Comparison of ENCODE assay signal across 8 cellular contexts in genomic region chr12:56724989-56725722, GRCh38. TPM values are rescaled to one million over a fixed set of nuclear protein-coding genes. Genes with fewer than 3 reads are reported as not detected.
DNase-seq lines count a peak whose midpoint lies in the region; ATAC-seq and TF ChIP-seq lines count a peak whose summit lies in the region.

NACA (minus strand) TSS chr12:56725299; CDS start chr12:56724521, 778 bp downstream.

- no peaks in the 10 kb centered on the region for H3K27me3 Mint-ChIP-seq in activated naive CD4-positive, alpha-beta T cell treated with anti-CD3 and anti-CD28 coated beads, Interleukin-2, amount 50 U/mL, for 24 hours

- peaks cover 37% of the 10 kb centered on the region for H3K36me3 Mint-ChIP-seq in activated naive CD4-positive, alpha-beta T cell treated with anti-CD3 and anti-CD28 coated beads, Interleukin-2, amount 50 U/mL, for 24 hours

- DNase-seq in GM06990 (ENCODE audit: extremely low read depth, insufficient read length): peak; percentile 95
- DNase-seq in NCI-H1092 (lab: John Stamatoyannopoulos, UW): peak; percentile 90
- peak; percentile 99 for DNase-seq in globus pallidus (ENCODE audit: low spot score)
- DNase-seq in occipital lobe (lab: John Stamatoyannopoulos, UW): peak; percentile 97

- no peaks in the 10 kb centered on the region for H3K9me3 Mint-ChIP-seq in activated naive CD4-positive, alpha-beta T cell treated with anti-CD3 and anti-CD28 coated beads, Interleukin-2, amount 50 U/mL, for 24 hours

- H3K27ac Mint-ChIP-seq in activated naive CD4-positive, alpha-beta T cell treated with anti-CD3 and anti-CD28 coated beads, Interleukin-2, amount 50 U/mL, for 24 hours: peak within 1 kb of the TSS; percentile 98

- ATAC-seq in HG02588 (IDR thresholded peaks at IDR 0.05; ENCODE audit: unreplicated experiment) (peak; percentile 95), SK-N-SH treated with all-trans-retinoic acid at 6 μM for 48 hours (peak; percentile 96)

- H3K27me3 ChIP-seq in GM06990 (replicated peaks; ENCODE audit: control insufficient read depth, insufficient read depth, low read length): no peaks in the 10 kb centered on the region

- H3K4me1 Mint-ChIP-seq in activated naive CD4-positive, alpha-beta T cell treated with anti-CD3 and anti-CD28 coated beads, Interleukin-2, amount 50 U/mL, for 24 hours: peaks cover 45% of the 10 kb centered on the region

- peak within 1 kb of the TSS; percentile 97 for H3K4me3 Mint-ChIP-seq in activated naive CD4-positive, alpha-beta T cell treated with anti-CD3 and anti-CD28 coated beads, Interleukin-2, amount 50 U/mL, for 24 hours

- H3K27ac ChIP-seq in temporal lobe (ENCODE audit: low read depth, low read length): peak within 1 kb of the TSS; percentile 90

- peaks cover 11% of the 10 kb centered on the region for H3K36me3 ChIP-seq in GM06990 (ENCODE audit: control insufficient read depth, insufficient read depth, low read length)

- TF ChIP-seq CTCF in GM06990 (IDR thresholded peaks at IDR 0.05; ENCODE audit: insufficient read depth, low read length, poor library complexity, severe bottlenecking): no peak

- H3K4me3 ChIP-seq in GM06990 (replicated peaks; ENCODE audit: low read depth, low read length): peak within 1 kb of the TSS; percentile 99

TF ChIP-seq in SK-N-SH treated with all-trans-retinoic acid at 6 μM for 48 hours, 23 proteins besides CTCF, POLR2A, EP300 and RAD21:
- TF ChIP-seq BACH2 (CRISPR knock-in tag; IDR thresholded peaks at IDR 0.05; ENCODE audit: borderline replicate concordance) (no peak), RARB (CRISPR knock-in tag; IDR thresholded peaks at IDR 0.05) (no peak), ZFP30 (CRISPR knock-in tag; IDR thresholded peaks at IDR 0.05) (no peak), ZC3H10 (CRISPR knock-in tag; IDR thresholded peaks at IDR 0.05) (no peak), GLIS3 (CRISPR knock-in tag; IDR thresholded peaks at IDR 0.05) (peak; percentile 46; the same call in 1 of the 2 replicates), ZNF70 (CRISPR knock-in tag; IDR thresholded peaks at IDR 0.05) (0 out of 2 replicates have a peak, but pooled peaks have one; percentile 13), ZNF8 (CRISPR knock-in tag; IDR thresholded peaks at IDR 0.05) (no peak), CREB5 (CRISPR knock-in tag; IDR thresholded peaks at IDR 0.05; ENCODE audit: low read depth) (0 out of 2 replicates have a peak, but pooled peaks have one; percentile 12), PPARA (CRISPR knock-in tag; IDR thresholded peaks at IDR 0.05; ENCODE audit: borderline replicate concordance) (no peak), ZFP3 (CRISPR knock-in tag; IDR thresholded peaks at IDR 0.05) (peak; percentile 95), SNAI2 (CRISPR knock-in tag; IDR thresholded peaks at IDR 0.05) (no peak), ARNTL (CRISPR knock-in tag; IDR thresholded peaks at IDR 0.05; ENCODE audit: borderline replicate concordance, low read depth) (no peak), CSDC2 (CRISPR knock-in tag; IDR thresholded peaks at IDR 0.05) (no peak)
- TF ChIP-seq, protein P1, sequence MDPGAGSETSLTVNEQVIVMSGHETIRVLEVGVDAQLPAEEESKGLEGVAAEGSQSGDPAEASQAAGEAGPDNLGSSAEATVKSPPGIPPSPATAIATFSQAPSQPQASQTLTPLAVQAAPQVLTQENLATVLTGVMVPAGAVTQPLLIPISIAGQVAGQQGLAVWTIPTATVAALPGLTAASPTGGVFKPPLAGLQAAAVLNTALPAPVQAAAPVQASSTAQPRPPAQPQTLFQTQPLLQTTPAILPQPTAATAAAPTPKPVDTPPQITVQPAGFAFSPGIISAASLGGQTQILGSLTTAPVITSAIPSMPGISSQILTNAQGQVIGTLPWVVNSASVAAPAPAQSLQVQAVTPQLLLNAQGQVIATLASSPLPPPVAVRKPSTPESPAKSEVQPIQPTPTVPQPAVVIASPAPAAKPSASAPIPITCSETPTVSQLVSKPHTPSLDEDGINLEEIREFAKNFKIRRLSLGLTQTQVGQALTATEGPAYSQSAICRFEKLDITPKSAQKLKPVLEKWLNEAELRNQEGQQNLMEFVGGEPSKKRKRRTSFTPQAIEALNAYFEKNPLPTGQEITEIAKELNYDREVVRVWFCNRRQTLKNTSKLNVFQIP (CRISPR knock-in tag; IDR thresholded peaks at IDR 0.05; ENCODE audit: borderline replicate concordance, low read depth): no peak
- TF ChIP-seq, protein P2, sequence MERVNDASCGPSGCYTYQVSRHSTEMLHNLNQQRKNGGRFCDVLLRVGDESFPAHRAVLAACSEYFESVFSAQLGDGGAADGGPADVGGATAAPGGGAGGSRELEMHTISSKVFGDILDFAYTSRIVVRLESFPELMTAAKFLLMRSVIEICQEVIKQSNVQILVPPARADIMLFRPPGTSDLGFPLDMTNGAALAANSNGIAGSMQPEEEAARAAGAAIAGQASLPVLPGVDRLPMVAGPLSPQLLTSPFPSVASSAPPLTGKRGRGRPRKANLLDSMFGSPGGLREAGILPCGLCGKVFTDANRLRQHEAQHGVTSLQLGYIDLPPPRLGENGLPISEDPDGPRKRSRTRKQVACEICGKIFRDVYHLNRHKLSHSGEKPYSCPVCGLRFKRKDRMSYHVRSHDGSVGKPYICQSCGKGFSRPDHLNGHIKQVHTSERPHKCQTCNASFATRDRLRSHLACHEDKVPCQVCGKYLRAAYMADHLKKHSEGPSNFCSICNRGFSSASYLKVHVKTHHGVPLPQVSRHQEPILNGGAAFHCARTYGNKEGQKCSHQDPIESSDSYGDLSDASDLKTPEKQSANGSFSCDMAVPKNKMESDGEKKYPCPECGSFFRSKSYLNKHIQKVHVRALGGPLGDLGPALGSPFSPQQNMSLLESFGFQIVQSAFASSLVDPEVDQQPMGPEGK (CRISPR knock-in tag; IDR thresholded peaks at IDR 0.05; ENCODE audit: borderline replicate concordance): no peak

RNA-seq across cellular contexts. Expression of gene NACA, which starts in this region (rescaled TPM):
- total RNA-seq in occipital lobe (1,394 TPM), temporal lobe (899 TPM)

Comparison
In these comparisons a context has a peak if more than half of its experiments do, and no peak if none do; other contexts are left out.
1. Peak in every context shown above with its lines: DNase-seq, ATAC-seq, H3K4me3 ChIP-seq and H3K27ac ChIP-seq.